Comparison of ENCODE assay signal across 21 cellular contexts in genomic region chr6:50843842-50844241, GRCh38. TPM values are rescaled to one million over a fixed set of nuclear protein-coding genes. Genes with fewer than 3 reads are reported as not detected.
A peak's percentile ranks its signal among the peaks of the same experiment; 100 is the strongest.
DNase-seq lines count a peak whose midpoint lies in the region; TF ChIP-seq lines count a peak whose summit lies in the region.
"Had no signal": no experiment of that assay in that cellular context is flagged by ENCODE, and none has a peak within 500 bp of the region (broad histone marks: within the 10 kb centered on the region; RNA-seq: fewer than 3 reads in every experiment).

No MANE protein-coding gene starts in this region.

- H3K27ac ChIP-seq in endodermal cell (ENCODE audit: low read depth, low read length) (no peak overlapping the region), stomach (no peak overlapping the region)
- H3K27ac ChIP-seq: 22Rv1; BLaER1 treated with 17β-estradiol and CSF1 and Interleukin-3, amounts not matched to agents 10 nM and 100 nM; thyroid gland had no signal

- H3K4me3 Mint-ChIP-seq in endodermal cell = peak overlapping the region; percentile 41
- peak overlapping the region in 1 of 2 donors; percentile 79 for H3K4me3 Mint-ChIP-seq in CD14-positive monocyte
- H3K4me3 Mint-ChIP-seq: T-helper 1 cell treated with Interleukin-12 subunit alpha and Interleukin-12 subunit beta and Interleukin-4 antibody, amounts not matched to agents 30 μg/mL and 1 μg/mL, for 36 hours had no signal

- intact Hi-C loops in CD14-positive monocyte (cut with micrococcal nuclease) = no loop called here
- intact Hi-C loops in stomach (cut with DNase I; ENCODE audit: low total_unique reads) = no loop called here

- H3K9ac ChIP-seq in endodermal cell (ENCODE audit: extremely low read depth, low read length, poor library complexity, severe bottlenecking) = no peak overlapping the region
- H3K9ac ChIP-seq: BLaER1 treated with 17β-estradiol and CSF1 and Interleukin-3, amounts not matched to agents 10 nM and 100 nM had no signal

- TF ChIP-seq CTCF in endodermal cell (conservative IDR thresholded peaks at IDR 0.05) (peak; percentile 60), CD14-positive monocyte (IDR thresholded peaks at IDR 0.05) (no peak), stomach (IDR thresholded peaks at IDR 0.05) (no peak)

- no peak for TF ChIP-seq POLR2A in stomach (IDR thresholded peaks at IDR 0.05)

- H3K9me3 Mint-ChIP-seq in endodermal cell (no peaks in the 10 kb centered on the region), CD14-positive monocyte (peaks cover 0 to 39% (median 28%) of the 10 kb centered on the region in 7 donors)
- H3K9me3 Mint-ChIP-seq: T-helper 1 cell treated with Interleukin-12 subunit alpha and Interleukin-12 subunit beta and Interleukin-4 antibody, amounts not matched to agents 30 μg/mL and 1 μg/mL, for 36 hours had no signal

- 0% methylated on average over 3 to 17 of the region's 20 CpGs for WGBS in endodermal cell (ENCODE audit: insufficient coverage in 1 of 2, insufficient read length in 1 of 2), 2 experiments
- WGBS in stomach, 5 donors = 7 to 10% (median 9%) methylated on average over 12 to 20 of the region's 20 CpGs

- no peaks in the 10 kb centered on the region for H3K36me3 Mint-ChIP-seq in endodermal cell (ENCODE audit: low read depth)
- H3K36me3 Mint-ChIP-seq in CD14-positive monocyte = peaks cover 0 to 1% of the 10 kb centered on the region in 2 donors

- H3K27me3 ChIP-seq in endodermal cell (ENCODE audit: control insufficient read depth, insufficient read depth, low read length, poor library complexity, severe bottlenecking) (peaks cover 100% of the 10 kb centered on the region), stomach (peaks cover 35 to 100% (median 87%) of the 10 kb centered on the region in 3 donors)

- TF ChIP-seq EP300 in stomach (IDR thresholded peaks at IDR 0.05) = no peak

- H3K4me1 ChIP-seq in endodermal cell (ENCODE audit: control insufficient read depth, insufficient read depth, low read length) = no peaks in the 10 kb centered on the region
- peaks cover 0 to 10% (median 5%) of the 10 kb centered on the region in 4 donors for H3K4me1 ChIP-seq in stomach
- H3K4me1 ChIP-seq: BLaER1 treated with 17β-estradiol and CSF1 and Interleukin-3, amounts not matched to agents 10 nM and 100 nM; thyroid gland had no signal

- H3K36me3 ChIP-seq in endodermal cell (ENCODE audit: control insufficient read depth, insufficient read depth, low read length) (no peaks in the 10 kb centered on the region), stomach (no peaks in the 10 kb centered on the region)
- H3K36me3 ChIP-seq: BLaER1 treated with 17β-estradiol and CSF1 and Interleukin-3, amounts not matched to agents 10 nM and 100 nM; thyroid gland had no signal

- H3K27me3 Mint-ChIP-seq in endodermal cell (ENCODE audit: insufficient read depth) (peaks cover 99% of the 10 kb centered on the region), CD14-positive monocyte (ENCODE audit: low read depth in 3 of 3) (peaks cover 97 to 100% (median 100%) of the 10 kb centered on the region in 3 donors)

- DNase-seq in DMS 273 (lab: John Stamatoyannopoulos, UW; ENCODE audit: unreplicated experiment) (peak; percentile 13), DMS 273 treated with DMSO at 0.1 percent for 48 hours (lab: John Stamatoyannopoulos, UW) (no peak), endodermal cell (peak; percentile 95), kidney tubule cell (ENCODE audit: low spot score) (peak; percentile 65), NCI-H774 (lab: John Stamatoyannopoulos, UW) (no peak), CD14-positive monocyte (ENCODE audit: low spot score) (no peak), stomach (no peak)
- DNase-seq in activated CD4-positive, alpha-beta T cell treated with anti-CD3 and anti-CD28 coated beads for 48 hours = no peak
- DNase-seq: activated CD4-positive, alpha-beta T cell treated with anti-CD3 and anti-CD28 coated beads for 1 hour; activated gamma-delta T cell treated with Interleukin-2 at 50 U/mL for 16 hours; DMS53; Karpas-422; NCI-H1417; stimulated activated CD4-positive, alpha-beta T cell treated with anti-CD3 and anti-CD28 coated beads, Interleukin-4, amount 100 ng/mL, for 1 hour; stimulated activated CD8-positive, alpha-beta memory T cell treated with anti-CD3 and anti-CD28 coated beads, Interleukin-4, amount 100 ng/mL, for 48 hours; thyroid gland had no signal

- H3K27ac Mint-ChIP-seq in endodermal cell = no peak overlapping the region
- no peak overlapping the region for H3K27ac Mint-ChIP-seq in CD14-positive monocyte

- H3K4me3 ChIP-seq in endodermal cell (ENCODE audit: low read length) (no peak overlapping the region), stomach (no peak overlapping the region)
- H3K4me3 ChIP-seq: BLaER1 treated with 17β-estradiol and CSF1 and Interleukin-3, amounts not matched to agents 10 nM and 100 nM; thyroid gland had no signal

- H3K4me1 Mint-ChIP-seq in endodermal cell (peaks cover 42% of the 10 kb centered on the region), CD14-positive monocyte (no peaks in the 10 kb centered on the region)

- H3K9me3 ChIP-seq in endodermal cell (ENCODE audit: control insufficient read depth, low read length) = no peaks in the 10 kb centered on the region
- H3K9me3 ChIP-seq in stomach = peaks cover 0 to 19% (median 4%) of the 10 kb centered on the region in 4 donors
- H3K9me3 ChIP-seq: thyroid gland had no signal

RNA-seq across cellular contexts. Expression of gene TFAP2B, which starts 25.2 kb away (rescaled TPM):
- total RNA-seq in endodermal cell (not detected), stomach (under 1 TPM in 1 of 5 donors, not detected in 4; under 0.01 TPM)
- polyA plus RNA-seq in endodermal cell (2013, experiment 1 of 2) = 42.1 TPM
- polyA plus RNA-seq in endodermal cell (2013, experiment 2 of 2) = 36.6 TPM
- polyA plus RNA-seq in CD14-positive monocyte (not detected), stomach (1 to 10 TPM in 1 of 3 donors, not detected in 2; 1.9 TPM)
- total RNA-seq: left lobe of liver, osteoblast, thyroid gland had no signal

Comparison
In these comparisons a context has a peak if more than half of its experiments do, and no peak if none do; other contexts are left out.
1. DNase-seq: peak in DMS 273 (single experiment), endodermal cell (single experiment) and kidney tubule cell (single experiment); none in DMS 273 treated with DMSO at 0.1 percent for 48 hours (single experiment), NCI-H774 (single experiment), CD14-positive monocyte (single experiment), stomach (single experiment) and activated CD4-positive, alpha-beta T cell treated with anti-CD3 and anti-CD28 coated beads for 48 hours (single experiment).